ENCODE assay signal across 13 cellular contexts in the genomic region with DNA sequence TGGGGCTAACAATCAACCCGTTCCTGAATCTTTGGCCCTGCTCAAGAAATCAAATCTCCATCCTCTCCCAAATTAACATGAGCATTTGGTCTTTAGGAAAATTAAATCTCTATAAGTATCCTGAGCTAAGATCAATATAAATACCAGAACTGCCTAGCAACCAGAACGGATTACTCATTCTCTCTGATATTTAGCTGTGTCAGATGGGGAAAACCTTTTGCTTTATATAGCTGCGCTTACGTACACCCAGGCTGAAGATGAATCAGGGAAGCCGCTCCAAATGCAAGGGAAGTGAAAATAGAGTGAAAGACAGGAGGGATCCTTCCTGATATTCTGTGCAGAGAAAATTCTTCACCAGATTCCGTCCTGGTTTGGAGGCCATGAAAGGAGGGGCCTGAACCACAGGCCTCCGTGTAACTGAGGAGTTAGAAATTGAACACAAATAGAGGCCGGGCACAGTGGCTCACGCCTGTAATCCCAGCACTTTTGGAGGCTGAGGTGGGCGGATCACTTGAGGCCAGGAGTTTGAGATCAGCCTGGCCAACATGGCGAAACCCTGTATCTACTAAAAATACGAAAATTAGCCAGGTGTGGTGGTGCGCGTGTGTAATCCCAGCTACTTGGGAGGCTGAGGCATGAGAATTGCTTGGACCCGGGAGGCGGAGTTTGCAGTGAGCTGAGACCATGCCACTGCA. TPM values are rescaled to one million over a fixed set of nuclear protein-coding genes. Genes with fewer than 3 reads are reported as not detected.
DNase-seq lines count a peak whose midpoint lies in the region; ATAC-seq and TF ChIP-seq lines count a peak whose summit lies in the region.
"Had no signal": no experiment of that assay in that cellular context is flagged by ENCODE, and none has a peak within 500 bp of the region (broad histone marks: within the 10 kb centered on the region; RNA-seq: fewer than 3 reads in every experiment).

No MANE protein-coding gene starts in this region.

- no peak for ATAC-seq in HG03439 (IDR thresholded peaks at IDR 0.05; ENCODE audit: unreplicated experiment)

- no peak overlapping the region for H4K8ac ChIP-seq in trophoblast cell (ENCODE audit: low read depth, low read length)

- DNase-seq in RWPE1 (ENCODE audit: low spot score) (peak; percentile 62), fibroblast of gingiva (ENCODE audit: low read depth) (peak; percentile 70), trophoblast cell (peak in 1 of 2 donors; percentile 57), GM19238 (ENCODE audit: insufficient read length, low spot score) (no peak), GM10248 (ENCODE audit: extremely low spot score) (no peak), NCI-H187 (lab: John Stamatoyannopoulos, UW) (no peak)
- DNase-seq: activated CD8-positive, alpha-beta memory T cell treated with anti-CD3 and anti-CD28 coated beads for 24 hours; H7; heart left ventricle; NCI-H1694; stimulated activated CD4-positive, alpha-beta T cell treated with anti-CD3 and anti-CD28 coated beads, Interleukin-4, amount 100 ng/mL, for 24 hours had no signal

- H3K9ac ChIP-seq in BLaER1 treated with 17β-estradiol and CSF1 and Interleukin-3, amounts not matched to agents 10 nM and 100 nM, result peak overlapping the region; percentile 53 to 78 (median 68)
- no peak overlapping the region for H3K9ac ChIP-seq in trophoblast cell (ENCODE audit: low read length)

- no peak overlapping the region for H2AK5ac ChIP-seq in trophoblast cell (ENCODE audit: low read length)

- no peaks in the 10 kb centered on the region; a peak in 2 of 22 replicates for H3K9me3 ChIP-seq in BLaER1 treated with 17β-estradiol and CSF1 and Interleukin-3, amounts not matched to agents 10 nM and 100 nM (replicated peaks in 1 of 11)
- H3K9me3 ChIP-seq in trophoblast cell (ENCODE audit: insufficient read depth, low read depth, low read length), result no peaks in the 10 kb centered on the region
- H3K9me3 ChIP-seq: heart left ventricle had no signal

- no peak overlapping the region for H2BK5ac ChIP-seq in trophoblast cell (ENCODE audit: low read depth, low read length, poor library complexity)

- H4K12ac ChIP-seq in trophoblast cell (ENCODE audit: low read depth, low read length), result no peak overlapping the region

- no peaks in the 10 kb centered on the region for H3K79me2 ChIP-seq in trophoblast cell (ENCODE audit: control insufficient read depth, insufficient read depth, low read length, poor library complexity)

- no peak overlapping the region for H3K23ac ChIP-seq in trophoblast cell (ENCODE audit: low read length)

- H4K20me1 ChIP-seq in BLaER1 treated with 17β-estradiol and CSF1 and Interleukin-3, amounts not matched to agents 10 nM and 100 nM, result no peaks in the 10 kb centered on the region

- H2BK12ac ChIP-seq in trophoblast cell (ENCODE audit: low read length), result no peak overlapping the region

- H3K14ac ChIP-seq in trophoblast cell (ENCODE audit: low read length), result no peak overlapping the region

- H3K27ac ChIP-seq in BLaER1 treated with 17β-estradiol and CSF1 and Interleukin-3, amounts not matched to agents 10 nM and 100 nM, result peak overlapping the region; percentile 80 to 91 (median 86)
- H3K27ac ChIP-seq in RWPE1 (peak overlapping the region; percentile 73), trophoblast cell (ENCODE audit: low read depth, low read length) (no peak overlapping the region)

- WGBS in trophoblast cell (ENCODE audit: extremely low coverage, insufficient coverage, insufficient read length), result no CpG with 5 or more reads among the region's 16 CpGs

- CTCF ChIA-PET in RWPE1 (lab: Yijun Ruan, JAX) (no interaction called here), GM10248 (lab: Yijun Ruan, JAX) (interaction anchor here (1.0 to 5.4 kb wide), 9 partner anchors 10 to 325 kb away, joined by 3 to 21 read pairs (median 4); a partner anchor contains a TSS)

- POLR2A ChIA-PET in RWPE1 (lab: Yijun Ruan, JAX; ENCODE audit: low non-redundant PET), result no interaction called here
- POLR2A ChIA-PET in GM10248 (lab: Yijun Ruan, JAX), result interaction anchor here (0.5 to 0.8 kb wide), 2 partner anchors 140 to 203 kb away, joined by 3 to 5 read pairs; a partner anchor contains a TSS

- peak overlapping the region; percentile 66 to 90 (median 78) for H3K4me2 ChIP-seq in BLaER1 treated with 17β-estradiol and CSF1 and Interleukin-3, amounts not matched to agents 10 nM and 100 nM
- H3K4me2 ChIP-seq in trophoblast cell (ENCODE audit: low read length), result no peak overlapping the region

- H2BK120ac ChIP-seq in trophoblast cell (ENCODE audit: insufficient read depth, low read length, poor library complexity), result no peak overlapping the region

- H3K4me3 ChIP-seq in BLaER1 treated with 17β-estradiol and CSF1 and Interleukin-3, amounts not matched to agents 10 nM and 100 nM, result peak overlapping the region in 2 of 10 experiments; percentile 16 to 25; a peak in 1 of 20 replicates
- H3K4me3 ChIP-seq in trophoblast cell (ENCODE audit: low read depth, low read length), result no peak overlapping the region
- H3K4me3 ChIP-seq: heart left ventricle had no signal

- no peak overlapping the region for H3K4ac ChIP-seq in trophoblast cell (ENCODE audit: low read depth, low read length)

- H3K18ac ChIP-seq in trophoblast cell (ENCODE audit: low read length), result no peak overlapping the region

- peak overlapping the region; percentile 43 for H4K91ac ChIP-seq in trophoblast cell (ENCODE audit: low read depth, low read length)

- H3K36me3 ChIP-seq in BLaER1 treated with 17β-estradiol and CSF1 and Interleukin-3, amounts not matched to agents 10 nM and 100 nM, result no peaks in the 10 kb centered on the region
- H3K36me3 ChIP-seq in trophoblast cell (ENCODE audit: control insufficient read depth in 1 of 2, insufficient read depth in 2 of 2, low read length in 2 of 2), result no peaks in the 10 kb centered on the region
- H3K36me3 ChIP-seq: heart left ventricle had no signal

- peaks cover 47 to 91% (median 87%) of the 10 kb centered on the region in 10 experiments for H3K4me1 ChIP-seq in BLaER1 treated with 17β-estradiol and CSF1 and Interleukin-3, amounts not matched to agents 10 nM and 100 nM
- peaks cover 3% of the 10 kb centered on the region in 2 experiments for H3K4me1 ChIP-seq in trophoblast cell (ENCODE audit: control insufficient read depth in 1 of 2, insufficient read depth in 2 of 2, low read length in 2 of 2)

- H2AFZ ChIP-seq in trophoblast cell (ENCODE audit: insufficient read depth, low read length, poor library complexity), result no peak overlapping the region

- no peaks in the 10 kb centered on the region for H3K27me3 ChIP-seq in BLaER1 treated with 17β-estradiol and CSF1 and Interleukin-3, amounts not matched to agents 10 nM and 100 nM
- no peaks in the 10 kb centered on the region for H3K27me3 ChIP-seq in trophoblast cell (ENCODE audit: insufficient read depth, low read length)
- H3K27me3 ChIP-seq: heart left ventricle had no signal

- TF ChIP-seq CTCF in RWPE1 (conservative IDR thresholded peaks at IDR 0.05; ENCODE audit: low read depth) (no peak), GM10248 (IDR thresholded peaks at IDR 0.05; ENCODE audit: control extremely low read depth, extremely low read depth, low read depth, missing control alignments) (no peak)

- peaks cover 7% of the 10 kb centered on the region for H3K79me1 ChIP-seq in trophoblast cell (ENCODE audit: low read length)

RNA-seq across cellular contexts. Expression of a gene that starts 23.4 kb away (rescaled TPM):
- 120 and 126 TPM in 2 replicates for polyA plus RNA-seq in trophoblast cell (2013)

RNA-seq across cellular contexts. Expression of a gene that starts 27.5 kb away (rescaled TPM):
- 64.9 and 65.9 TPM in 2 replicates for polyA plus RNA-seq in trophoblast cell (2013)

Comparison
In these comparisons a context has a peak if more than half of its experiments do, and no peak if none do; other contexts are left out.
1. DNase-seq: peak in RWPE1 (single experiment) and fibroblast of gingiva (single experiment); none in GM19238 (single experiment), GM10248 (single experiment) and NCI-H187 (0 of 2).